ENCODE assay signal across 9 cellular contexts in the genomic region with DNA sequence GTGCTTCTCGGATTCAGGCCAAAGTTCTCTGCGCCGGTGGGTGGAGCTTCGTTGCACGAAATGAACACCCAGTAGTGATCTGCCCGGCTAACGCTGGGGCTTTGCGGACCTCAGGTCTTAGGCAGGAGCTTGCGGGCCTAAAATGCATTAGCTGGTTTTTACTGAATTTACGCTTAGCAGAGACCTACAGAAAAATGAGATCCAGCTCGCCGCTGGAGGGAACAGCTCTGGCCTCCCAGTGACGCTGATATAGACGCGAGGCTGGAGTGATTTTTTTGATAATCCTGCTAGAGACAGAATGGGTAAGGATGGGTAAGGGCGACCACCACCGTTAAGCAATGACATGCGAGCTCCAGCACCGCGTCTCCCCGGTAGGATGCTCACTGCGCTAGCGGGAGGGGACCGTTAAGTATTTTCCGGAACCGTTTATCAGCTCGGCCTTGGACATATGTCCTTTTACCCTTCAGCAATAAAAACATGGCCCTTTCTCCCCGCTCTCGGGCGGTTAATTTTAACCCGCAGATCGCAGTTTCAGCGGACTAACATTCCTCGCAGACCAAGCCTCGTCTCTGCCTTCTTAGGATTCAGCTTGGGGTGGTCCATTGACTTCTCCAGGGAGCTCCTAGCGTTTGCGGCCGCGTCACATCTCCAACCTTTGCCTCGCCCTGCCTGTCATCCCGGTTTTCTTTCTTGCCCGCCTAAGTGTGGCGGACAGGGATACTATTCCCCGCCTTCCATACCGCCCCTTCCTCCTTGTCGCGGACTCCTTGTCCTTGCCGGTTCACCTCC.
DNase-seq lines count a peak whose midpoint lies in the region; TF ChIP-seq lines count a peak whose summit lies in the region.
"Had no signal": no experiment of that assay in that cellular context is flagged by ENCODE, and none has a peak within 500 bp of the region (broad histone marks: within the 10 kb centered on the region; RNA-seq: fewer than 3 reads in every experiment).

No MANE protein-coding gene starts in this region.

- peak overlapping the region; percentile 37 for H3K9ac ChIP-seq in SK-N-MC (ENCODE audit: insufficient read length)

- H3K27ac Mint-ChIP-seq in T-helper 2 cell treated with Interferon-gamma antibody and Interleukin-4, amounts not matched to agents 5 μg/mL and 100 μg/mL, for 36 hours, result peak overlapping the region; percentile 3
- peak overlapping the region in 1 of 8 donors; percentile 35 for H3K27ac Mint-ChIP-seq in CD8-positive, alpha-beta memory T cell

- H3K27ac ChIP-seq in SK-N-MC, result no peak overlapping the region
- H3K27ac ChIP-seq in CD8-positive, alpha-beta memory T cell (ENCODE audit: low read depth, low read length), result no peak overlapping the region

- H3K9me3 ChIP-seq in SK-N-MC (ENCODE audit: low read depth, low read length), result no peaks in the 10 kb centered on the region
- H3K9me3 ChIP-seq in CD8-positive, alpha-beta memory T cell (ENCODE audit: low read length), result no peaks in the 10 kb centered on the region

- H3K4me3 ChIP-seq in SK-N-MC (peak overlapping the region; percentile 77), fibroblast of villous mesenchyme (ENCODE audit: low read depth, low read length) (peak overlapping the region; percentile 40)
- no peak overlapping the region for H3K4me3 ChIP-seq in CD8-positive, alpha-beta memory T cell (ENCODE audit: low read length)

- TF ChIP-seq CTCF in fibroblast of villous mesenchyme (IDR thresholded peaks at IDR 0.05; ENCODE audit: insufficient read depth, low read depth, low read length), result no peak

- no peaks in the 10 kb centered on the region for H3K4me1 ChIP-seq in CD8-positive, alpha-beta memory T cell (ENCODE audit: insufficient read depth, low read length)

- peaks cover 59% of the 10 kb centered on the region for H3K27me3 Mint-ChIP-seq in T-helper 2 cell treated with Interferon-gamma antibody and Interleukin-4, amounts not matched to agents 5 μg/mL and 100 μg/mL, for 36 hours (ENCODE audit: low read depth)
- H3K27me3 Mint-ChIP-seq in CD8-positive, alpha-beta memory T cell, result peaks cover 50 to 83% of the 10 kb centered on the region in 2 donors

- H3K4me1 Mint-ChIP-seq in T-helper 2 cell treated with Interferon-gamma antibody and Interleukin-4, amounts not matched to agents 5 μg/mL and 100 μg/mL, for 36 hours (ENCODE audit: low read depth), result peaks cover 16% of the 10 kb centered on the region
- peaks cover 5 to 31% (median 8%) of the 10 kb centered on the region in 3 donors for H3K4me1 Mint-ChIP-seq in CD8-positive, alpha-beta memory T cell

- H3K27me3 ChIP-seq in CD8-positive, alpha-beta memory T cell (ENCODE audit: insufficient read depth, low read length, poor library complexity, severe bottlenecking), result peaks cover 16% of the 10 kb centered on the region

- POLR2A ChIA-PET in CD8-positive, alpha-beta memory T cell (lab: Charles Lee), result no interaction called here

- H3K4me3 Mint-ChIP-seq in T-helper 2 cell treated with Interferon-gamma antibody and Interleukin-4, amounts not matched to agents 5 μg/mL and 100 μg/mL, for 36 hours, result peak overlapping the region; percentile 46
- peak overlapping the region in 1 of 7 donors; percentile 43 for H3K4me3 Mint-ChIP-seq in CD8-positive, alpha-beta memory T cell

- H3K9me3 Mint-ChIP-seq in T-helper 2 cell treated with Interferon-gamma antibody and Interleukin-4, amounts not matched to agents 5 μg/mL and 100 μg/mL, for 36 hours, result peaks cover 9% of the 10 kb centered on the region
- peaks cover 0 to 4% (median 2%) of the 10 kb centered on the region in 5 donors for H3K9me3 Mint-ChIP-seq in CD8-positive, alpha-beta memory T cell

- CTCF ChIA-PET in CD8-positive, alpha-beta memory T cell (lab: Charles Lee), result no interaction called here

- H3K36me3 Mint-ChIP-seq in T-helper 2 cell treated with Interferon-gamma antibody and Interleukin-4, amounts not matched to agents 5 μg/mL and 100 μg/mL, for 36 hours (ENCODE audit: low read depth), result peaks cover 2% of the 10 kb centered on the region
- peaks cover 0 to 3% (median 0%) of the 10 kb centered on the region in 3 donors for H3K36me3 Mint-ChIP-seq in CD8-positive, alpha-beta memory T cell

- no peaks in the 10 kb centered on the region for H3K36me3 ChIP-seq in SK-N-MC (ENCODE audit: insufficient read depth, low read length)
- H3K36me3 ChIP-seq in CD8-positive, alpha-beta memory T cell (ENCODE audit: insufficient read depth, low read length), result no peaks in the 10 kb centered on the region

- no peak for DNase-seq in T-helper 2 cell treated with Interferon-gamma antibody and Interleukin-4, amounts not matched to agents 5 μg/mL and 100 μg/mL, for 36 hours (ENCODE audit: low spot score)
- DNase-seq in T-helper 2 cell, result no peak
- no peak for DNase-seq in SK-N-MC (ENCODE audit: low read depth, low spot score)
- DNase-seq in fibroblast of villous mesenchyme (ENCODE audit: low read depth), result no peak
- DNase-seq in renal cortical epithelial cell (ENCODE audit: low read depth), result peak; percentile 9
- DNase-seq in CD8-positive, alpha-beta memory T cell, result no peak
- no peak for DNase-seq in Kasumi-1 (lab: John Stamatoyannopoulos, UW)
- no peak for DNase-seq in stimulated activated CD4-positive, alpha-beta T cell treated with anti-CD3 and anti-CD28 coated beads, Interleukin-15, amount 100 ng/mL, for 24 hours
- DNase-seq: DND-41 had no signal
